16 cellular contexts compared by ENCODE assay signal in genomic region chr4:6762244-6762615, GRCh38.
"Had no signal": no experiment of that assay in that cellular context is flagged by ENCODE, and none has a peak within 500 bp of the region (broad histone marks: within the 10 kb centered on the region; RNA-seq: fewer than 3 reads in every experiment).

No MANE protein-coding gene starts in this region.

- H3K4me3 ChIP-seq: lung, thyroid gland had no signal

- H3K4me1 Mint-ChIP-seq: activated B cell treated with CpG ODN at 0.5 μM for 24 hours; activated CD4-positive, alpha-beta T cell treated with anti-CD3 and anti-CD28 coated beads, Interleukin-2, amount 10 ng/mL, durations not matched to agents 7 days and 5 days; naive B cell had no signal

- DNase-seq: activated B cell treated with CpG ODN at 0.5 μM for 24 hours; activated CD4-positive, alpha-beta T cell treated with anti-CD3 and anti-CD28 coated beads, Interleukin-2, amount 10 ng/mL, durations not matched to agents 7 days and 5 days; activated naive CD4-positive, alpha-beta T cell treated with anti-CD3 and anti-CD28 coated beads, Interleukin-2, amount 50 U/mL, for 16 hours; cerebellar nuclear complex; left cardiac atrium; naive B cell; retina; stimulated activated CD4-positive, alpha-beta T cell treated with anti-CD3 and anti-CD28 coated beads, Interleukin-15, amount 100 ng/mL, for 24 hours; stimulated activated CD4-positive, alpha-beta T cell treated with anti-CD3 and anti-CD28 coated beads, Interleukin-4, amount 100 ng/mL, for 24 hours; stimulated activated naive CD8-positive, alpha-beta T cell treated with anti-CD3 and anti-CD28 coated beads, Interleukin-15, amount 100 ng/mL, for 72 hours; thyroid gland had no signal

- H3K9me3 ChIP-seq: thyroid gland had no signal

- H3K4me1 ChIP-seq: parathyroid adenoma, thyroid gland had no signal

- H3K27me3 ChIP-seq: thyroid gland had no signal

- H3K27ac ChIP-seq: parathyroid adenoma, thyroid gland had no signal

- ATAC-seq: left cardiac atrium, T-helper 17 cell had no signal

- H3K36me3 Mint-ChIP-seq: brain, naive B cell had no signal

- H3K9ac ChIP-seq: parathyroid adenoma had no signal

- H3K27ac Mint-ChIP-seq: activated B cell treated with CpG ODN at 0.5 μM for 24 hours; activated CD4-positive, alpha-beta T cell treated with anti-CD3 and anti-CD28 coated beads, Interleukin-2, amount 10 ng/mL, durations not matched to agents 7 days and 5 days; T-helper 17 cell had no signal

- H3K9me3 Mint-ChIP-seq: activated B cell treated with CpG ODN at 0.5 μM for 24 hours; activated CD4-positive, alpha-beta T cell treated with anti-CD3 and anti-CD28 coated beads, Interleukin-2, amount 10 ng/mL, durations not matched to agents 7 days and 5 days; naive B cell; stimulated activated naive CD8-positive, alpha-beta T cell treated with anti-CD3 and anti-CD28 coated beads, Interleukin-15, amount 100 ng/mL, for 72 hours had no signal

- H3K4me3 Mint-ChIP-seq: activated B cell treated with CpG ODN at 0.5 μM for 24 hours; activated CD4-positive, alpha-beta T cell treated with anti-CD3 and anti-CD28 coated beads, Interleukin-2, amount 10 ng/mL, durations not matched to agents 7 days and 5 days; brain; T-helper 17 cell had no signal

- H2AFZ ChIP-seq: parathyroid adenoma had no signal

- H3K27me3 Mint-ChIP-seq: brain; stimulated activated naive CD8-positive, alpha-beta T cell treated with anti-CD3 and anti-CD28 coated beads, Interleukin-15, amount 100 ng/mL, for 72 hours had no signal

- FAIRE-seq: frontal cortex had no signal

- H3K79me2 ChIP-seq: parathyroid adenoma had no signal

- H3K36me3 ChIP-seq: thyroid gland had no signal
